In the genomic region with DNA sequence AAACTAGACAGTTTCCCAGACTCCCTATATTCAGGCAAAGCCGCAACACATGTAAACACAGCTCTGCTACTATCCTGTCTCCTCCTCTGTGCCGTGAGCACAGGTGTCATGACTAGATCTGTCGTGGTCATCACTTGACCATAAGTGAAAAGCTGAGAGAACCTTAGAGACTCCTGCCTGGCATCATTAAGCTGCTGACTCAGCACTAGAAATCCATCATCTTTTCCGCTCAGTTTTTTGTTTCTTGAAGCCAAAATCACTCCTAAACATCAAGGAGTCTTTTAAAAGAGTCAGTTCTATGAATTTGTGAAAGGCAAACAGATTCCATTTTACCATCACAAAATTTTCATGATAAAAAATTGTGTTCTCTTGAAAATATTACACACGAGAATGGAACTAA, we compare ENCODE assay signal across 24 cellular contexts.
"Had no signal": no experiment of that assay in that cellular context is flagged by ENCODE, and none has a peak within 500 bp of the region (broad histone marks: within the 10 kb centered on the region; RNA-seq: fewer than 3 reads in every experiment).

No MANE protein-coding gene starts in this region.

- H3K27ac Mint-ChIP-seq: mesothelial cell of epicardium had no signal

- H3K9me3 ChIP-seq: esophagus muscularis mucosa, gastrocnemius medialis, heart right ventricle, left lung, lower lobe of right lung, mucosa of descending colon had no signal

- H3K4me3 ChIP-seq: coronary artery, dorsolateral prefrontal cortex, esophagus muscularis mucosa, gastrocnemius medialis, heart right ventricle, left lung, lower lobe of right lung, mucosa of descending colon had no signal

- H3K4me1 Mint-ChIP-seq: naive B cell had no signal

- ATAC-seq: gastrocnemius medialis, heart right ventricle, left cardiac atrium, left lung, left ventricle myocardium superior, lower lobe of right lung, mucosa of descending colon had no signal

- H3K27me3 Mint-ChIP-seq: naive B cell had no signal

- H3K27me3 ChIP-seq: dorsolateral prefrontal cortex, esophagus muscularis mucosa, gastrocnemius medialis, heart right ventricle, left lung had no signal

- DNase-seq: dermis blood vessel endothelial cell; dorsolateral prefrontal cortex; effector CD4-positive, alpha-beta T cell; effector memory CD4-positive, alpha-beta T cell; foreskin melanocyte; gastrocnemius medialis; glutamatergic neuron; head of caudate nucleus; heart right ventricle; hippocampal formation; left cardiac atrium; left lung; left ventricle myocardium superior; lower lobe of right lung; mesenchymal stem cell; mucosa of descending colon; naive B cell had no signal

- H3K4me3 Mint-ChIP-seq: mesothelial cell of epicardium, naive B cell had no signal

- H3K36me3 ChIP-seq: esophagus muscularis mucosa, gastrocnemius medialis, heart right ventricle, left lung, lower lobe of right lung had no signal

- H3K9me3 Mint-ChIP-seq: mesothelial cell of epicardium, naive B cell had no signal

- H3K36me3 Mint-ChIP-seq: naive B cell had no signal

- H3K27ac ChIP-seq: coronary artery, dorsolateral prefrontal cortex, esophagus muscularis mucosa, gastrocnemius medialis, heart right ventricle, left lung, lower lobe of right lung had no signal

- FAIRE-seq: colon, endothelial cell of umbilical vein, islet of Langerhans, keratinocyte had no signal

- H3K4me1 ChIP-seq: esophagus muscularis mucosa, gastrocnemius medialis, heart right ventricle, left lung, lower lobe of right lung had no signal
